22 cellular contexts compared by ENCODE assay signal in the genomic region with DNA sequence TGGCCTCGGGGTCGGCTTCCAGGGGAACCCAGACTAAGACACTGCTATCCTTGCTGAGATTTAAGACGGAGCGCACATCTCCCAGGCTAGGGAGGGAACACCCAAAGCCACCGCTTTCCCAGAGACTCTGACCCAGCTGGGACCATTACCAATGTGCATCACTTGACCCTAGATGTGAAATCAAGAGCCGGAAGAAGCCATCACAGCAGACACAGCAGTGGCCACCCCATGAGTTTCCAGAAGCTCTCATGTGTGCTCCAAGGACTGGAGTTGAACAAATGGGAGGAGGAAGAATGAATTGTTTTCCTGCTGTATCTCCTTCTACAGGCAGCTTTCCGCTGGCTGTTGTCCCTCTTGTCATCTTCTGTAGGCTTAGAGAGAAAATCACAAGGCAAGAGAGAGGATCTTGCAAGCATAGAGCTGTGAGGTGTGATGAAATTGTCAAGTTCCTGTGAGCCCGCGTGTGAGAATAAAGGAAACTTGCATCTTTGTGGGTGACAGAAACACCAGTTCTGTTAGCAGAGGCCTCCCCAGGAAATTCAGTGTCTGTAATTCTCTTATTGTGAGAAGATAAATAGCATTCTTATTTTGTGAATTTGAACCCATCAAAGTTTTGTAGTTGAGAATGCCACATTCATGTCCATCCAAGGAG.
DNase-seq lines count a peak whose midpoint lies in the region; ATAC-seq and TF ChIP-seq lines count a peak whose summit lies in the region.
"Had no signal": no experiment of that assay in that cellular context is flagged by ENCODE, and none has a peak within 500 bp of the region (broad histone marks: within the 10 kb centered on the region; RNA-seq: fewer than 3 reads in every experiment).

No MANE protein-coding gene starts in this region.

- no peaks in the 10 kb centered on the region for H3K36me3 Mint-ChIP-seq in naive thymus-derived CD8-positive, alpha-beta T cell
- H3K36me3 Mint-ChIP-seq: stimulated activated naive B cell treated with anti-CD40 and anti-IgM and Interleukin-4, amounts not matched to agents 10 μg/mL and 1 μg/mL and 100 μg/mL, for 72 hours had no signal

- DNase-seq in stimulated activated CD8-positive, alpha-beta memory T cell treated with anti-CD3 and anti-CD28 coated beads, Interleukin-12 subunit alpha, Interleukin-12 subunit beta, amount 100 ng/mL, for 1 hour (ENCODE audit: low read depth): peak; percentile 2
- DNase-seq in stimulated activated CD8-positive, alpha-beta memory T cell treated with anti-CD3 and anti-CD28 coated beads, Interleukin-4, amount 100 ng/mL, for 48 hours: no peak
- peak; percentile 76 for DNase-seq in SKM-1 treated with dmso at 0.1 percent for 144 hours (lab: John Stamatoyannopoulos, UW; ENCODE audit: unreplicated experiment)
- peak in 2 of 10 donors; percentile 4 to 25 for DNase-seq in naive thymus-derived CD8-positive, alpha-beta T cell
- DNase-seq in SHP77 (lab: John Stamatoyannopoulos, UW): no peak
- no peak for DNase-seq in GM10266 (ENCODE audit: extremely low spot score)
- DNase-seq: ACHN; activated naive CD4-positive, alpha-beta T cell treated with anti-CD3 and anti-CD28 coated beads, Interleukin-2, amount 50 U/mL, for 16 hours; dermis blood vessel endothelial cell; HCEC 1CT; kidney glomerular epithelial cell; NCI-H2081; NCI-H345; NCI-H748 treated with DMSO at 0.1 percent for 48 hours; stimulated activated CD4-positive, alpha-beta T cell treated with anti-CD3 and anti-CD28 coated beads, Interleukin-2, amount 100 ng/mL, for 24 hours; stimulated activated naive B cell treated with anti-CD40 and anti-IgM and Interleukin-4, amounts not matched to agents 10 μg/mL and 1 μg/mL and 100 μg/mL, for 72 hours; SW 1271; uterus had no signal

- peak overlapping the region in 9 of 10 donors; percentile 39 to 94 (median 68) for H3K27ac Mint-ChIP-seq in naive thymus-derived CD8-positive, alpha-beta T cell
- H3K27ac Mint-ChIP-seq: stimulated activated naive B cell treated with anti-CD40 and anti-IgM and Interleukin-4, amounts not matched to agents 10 μg/mL and 1 μg/mL and 100 μg/mL, for 72 hours had no signal

- POLR2A ChIA-PET in naive thymus-derived CD8-positive, alpha-beta T cell (lab: Charles Lee): no interaction called here

- peak overlapping the region in 4 of 10 donors; percentile 4 to 83 (median 42) for H3K4me3 Mint-ChIP-seq in naive thymus-derived CD8-positive, alpha-beta T cell
- H3K4me3 Mint-ChIP-seq: stimulated activated naive B cell treated with anti-CD40 and anti-IgM and Interleukin-4, amounts not matched to agents 10 μg/mL and 1 μg/mL and 100 μg/mL, for 72 hours had no signal

- H3K27me3 Mint-ChIP-seq in naive thymus-derived CD8-positive, alpha-beta T cell: no peaks in the 10 kb centered on the region
- H3K27me3 Mint-ChIP-seq: stimulated activated naive B cell treated with anti-CD40 and anti-IgM and Interleukin-4, amounts not matched to agents 10 μg/mL and 1 μg/mL and 100 μg/mL, for 72 hours had no signal

- no peak for ATAC-seq in naive thymus-derived CD8-positive, alpha-beta T cell
- ATAC-seq in HG02870 (IDR thresholded peaks at IDR 0.05; ENCODE audit: unreplicated experiment) (no peak), GM19463 (IDR thresholded peaks at IDR 0.05; ENCODE audit: unreplicated experiment) (no peak)
- ATAC-seq: HepG2; Right ventricle myocardium inferior; stimulated activated naive B cell treated with anti-CD40 and anti-IgM and Interleukin-4, amounts not matched to agents 10 μg/mL and 1 μg/mL and 100 μg/mL, for 72 hours had no signal

- TF ChIP-seq CTCF in GM10266 (IDR thresholded peaks at IDR 0.05; ENCODE audit: control insufficient read depth, insufficient read depth, low read depth, missing control alignments): no peak

- H3K9me3 Mint-ChIP-seq in naive thymus-derived CD8-positive, alpha-beta T cell: peaks cover 0 to 3% (median 0%) of the 10 kb centered on the region in 9 donors
- H3K9me3 Mint-ChIP-seq: stimulated activated naive B cell treated with anti-CD40 and anti-IgM and Interleukin-4, amounts not matched to agents 10 μg/mL and 1 μg/mL and 100 μg/mL, for 72 hours had no signal

- H3K4me1 Mint-ChIP-seq in naive thymus-derived CD8-positive, alpha-beta T cell: peaks cover 6 to 52% (median 23%) of the 10 kb centered on the region in 4 donors

Comparison
In these comparisons a context has a peak if more than half of its experiments do, and no peak if none do; other contexts are left out.
1. DNase-seq: peak in stimulated activated CD8-positive, alpha-beta memory T cell treated with anti-CD3 and anti-CD28 coated beads, Interleukin-12 subunit alpha, Interleukin-12 subunit beta, amount 100 ng/mL, for 1 hour (single experiment) and SKM-1 treated with dmso at 0.1 percent for 144 hours (single experiment); none in stimulated activated CD8-positive, alpha-beta memory T cell treated with anti-CD3 and anti-CD28 coated beads, Interleukin-4, amount 100 ng/mL, for 48 hours (single experiment), SHP77 (0 of 2) and GM10266 (single experiment).